1 cellular context compared by ENCODE assay signal in the genomic region with DNA sequence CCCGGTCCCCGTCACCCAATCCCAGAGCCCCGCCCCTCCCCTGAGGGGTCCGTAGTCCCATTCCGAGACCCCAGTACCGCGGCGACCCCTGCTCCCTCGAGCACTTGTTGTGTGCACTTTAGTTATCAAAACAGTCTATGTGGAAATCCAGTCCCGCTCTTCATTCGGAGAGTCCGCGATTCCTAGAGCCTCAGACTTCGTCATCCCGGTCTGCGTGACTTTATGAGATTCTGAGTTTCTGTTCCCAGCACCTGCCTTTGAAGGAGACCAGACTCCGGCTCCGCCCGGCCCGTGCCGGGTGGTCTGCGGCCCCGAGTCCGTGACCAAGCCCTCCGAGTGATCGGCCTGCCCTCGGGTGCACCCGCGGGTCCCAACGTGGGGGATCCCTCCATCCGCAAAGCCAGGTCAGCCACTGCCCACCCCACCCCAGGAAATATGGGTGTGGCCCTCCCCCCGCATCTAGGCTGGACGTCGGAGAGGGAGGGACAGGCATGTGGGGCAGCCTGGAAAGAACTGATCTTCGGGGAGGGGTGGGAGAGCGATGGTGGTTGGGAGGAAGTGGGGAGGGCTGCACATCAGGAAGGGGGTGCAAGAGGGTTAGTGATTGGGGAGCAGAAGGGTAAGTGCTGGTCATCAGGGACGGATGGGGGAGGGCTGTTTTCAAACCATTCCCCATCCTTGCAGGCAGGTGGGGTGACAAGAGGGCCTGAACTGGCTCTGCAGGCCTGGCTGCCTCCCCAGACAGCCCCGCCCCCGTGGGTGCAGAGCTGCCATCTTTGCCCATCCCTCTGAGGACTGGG.
TF ChIP-seq lines count a peak whose summit lies in the region.

No MANE protein-coding gene starts in this region.

TF ChIP-seq in GM12878, 131 proteins besides CTCF, POLR2A, EP300 and RAD21 (continued from another document):
- TF ChIP-seq NFIC (IDR thresholded peaks at IDR 0.05; ENCODE audit: low read depth, low read length), result no peak
- peak in 1 of 2 experiments; percentile 32; a peak in 1 of 3 replicates for TF ChIP-seq EGR1 (IDR thresholded peaks at IDR 0.05; ENCODE audit: borderline replicate concordance in 1 of 2, low read depth in 2 of 2, low read length in 2 of 2)
- TF ChIP-seq, protein P1, sequence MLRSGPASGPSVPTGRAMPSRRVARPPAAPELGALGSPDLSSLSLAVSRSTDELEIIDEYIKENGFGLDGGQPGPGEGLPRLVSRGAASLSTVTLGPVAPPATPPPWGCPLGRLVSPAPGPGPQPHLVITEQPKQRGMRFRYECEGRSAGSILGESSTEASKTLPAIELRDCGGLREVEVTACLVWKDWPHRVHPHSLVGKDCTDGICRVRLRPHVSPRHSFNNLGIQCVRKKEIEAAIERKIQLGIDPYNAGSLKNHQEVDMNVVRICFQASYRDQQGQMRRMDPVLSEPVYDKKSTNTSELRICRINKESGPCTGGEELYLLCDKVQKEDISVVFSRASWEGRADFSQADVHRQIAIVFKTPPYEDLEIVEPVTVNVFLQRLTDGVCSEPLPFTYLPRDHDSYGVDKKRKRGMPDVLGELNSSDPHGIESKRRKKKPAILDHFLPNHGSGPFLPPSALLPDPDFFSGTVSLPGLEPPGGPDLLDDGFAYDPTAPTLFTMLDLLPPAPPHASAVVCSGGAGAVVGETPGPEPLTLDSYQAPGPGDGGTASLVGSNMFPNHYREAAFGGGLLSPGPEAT (IDR thresholded peaks at IDR 0.05; ENCODE audit: low read depth), result no peak
- TF ChIP-seq, protein P2, sequence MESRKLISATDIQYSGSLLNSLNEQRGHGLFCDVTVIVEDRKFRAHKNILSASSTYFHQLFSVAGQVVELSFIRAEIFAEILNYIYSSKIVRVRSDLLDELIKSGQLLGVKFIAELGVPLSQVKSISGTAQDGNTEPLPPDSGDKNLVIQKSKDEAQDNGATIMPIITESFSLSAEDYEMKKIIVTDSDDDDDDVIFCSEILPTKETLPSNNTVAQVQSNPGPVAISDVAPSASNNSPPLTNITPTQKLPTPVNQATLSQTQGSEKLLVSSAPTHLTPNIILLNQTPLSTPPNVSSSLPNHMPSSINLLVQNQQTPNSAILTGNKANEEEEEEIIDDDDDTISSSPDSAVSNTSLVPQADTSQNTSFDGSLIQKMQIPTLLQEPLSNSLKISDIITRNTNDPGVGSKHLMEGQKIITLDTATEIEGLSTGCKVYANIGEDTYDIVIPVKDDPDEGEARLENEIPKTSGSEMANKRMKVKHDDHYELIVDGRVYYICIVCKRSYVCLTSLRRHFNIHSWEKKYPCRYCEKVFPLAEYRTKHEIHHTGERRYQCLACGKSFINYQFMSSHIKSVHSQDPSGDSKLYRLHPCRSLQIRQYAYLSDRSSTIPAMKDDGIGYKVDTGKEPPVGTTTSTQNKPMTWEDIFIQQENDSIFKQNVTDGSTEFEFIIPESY (IDR thresholded peaks at IDR 0.05), result no peak
- TF ChIP-seq POLR2AphosphoS5 (IDR thresholded peaks at IDR 0.05; ENCODE audit: low read length), result no peak
- no peak for TF ChIP-seq RBBP5 (conservative IDR thresholded peaks at IDR 0.05)
- TF ChIP-seq, protein P3, sequence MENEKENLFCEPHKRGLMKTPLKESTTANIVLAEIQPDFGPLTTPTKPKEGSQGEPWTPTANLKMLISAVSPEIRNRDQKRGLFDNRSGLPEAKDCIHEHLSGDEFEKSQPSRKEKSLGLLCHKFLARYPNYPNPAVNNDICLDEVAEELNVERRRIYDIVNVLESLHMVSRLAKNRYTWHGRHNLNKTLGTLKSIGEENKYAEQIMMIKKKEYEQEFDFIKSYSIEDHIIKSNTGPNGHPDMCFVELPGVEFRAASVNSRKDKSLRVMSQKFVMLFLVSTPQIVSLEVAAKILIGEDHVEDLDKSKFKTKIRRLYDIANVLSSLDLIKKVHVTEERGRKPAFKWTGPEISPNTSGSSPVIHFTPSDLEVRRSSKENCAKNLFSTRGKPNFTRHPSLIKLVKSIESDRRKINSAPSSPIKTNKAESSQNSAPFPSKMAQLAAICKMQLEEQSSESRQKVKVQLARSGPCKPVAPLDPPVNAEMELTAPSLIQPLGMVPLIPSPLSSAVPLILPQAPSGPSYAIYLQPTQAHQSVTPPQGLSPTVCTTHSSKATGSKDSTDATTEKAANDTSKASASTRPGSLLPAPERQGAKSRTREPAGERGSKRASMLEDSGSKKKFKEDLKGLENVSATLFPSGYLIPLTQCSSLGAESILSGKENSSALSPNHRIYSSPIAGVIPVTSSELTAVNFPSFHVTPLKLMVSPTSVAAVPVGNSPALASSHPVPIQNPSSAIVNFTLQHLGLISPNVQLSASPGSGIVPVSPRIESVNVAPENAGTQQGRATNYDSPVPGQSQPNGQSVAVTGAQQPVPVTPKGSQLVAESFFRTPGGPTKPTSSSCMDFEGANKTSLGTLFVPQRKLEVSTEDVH (IDR thresholded peaks at IDR 0.05; ENCODE audit: low read depth, partially characterized antibody), result no peak
- no peak for TF ChIP-seq IRF4 (IDR thresholded peaks at IDR 0.05; ENCODE audit: low read depth, low read length)
- TF ChIP-seq, protein P4, sequence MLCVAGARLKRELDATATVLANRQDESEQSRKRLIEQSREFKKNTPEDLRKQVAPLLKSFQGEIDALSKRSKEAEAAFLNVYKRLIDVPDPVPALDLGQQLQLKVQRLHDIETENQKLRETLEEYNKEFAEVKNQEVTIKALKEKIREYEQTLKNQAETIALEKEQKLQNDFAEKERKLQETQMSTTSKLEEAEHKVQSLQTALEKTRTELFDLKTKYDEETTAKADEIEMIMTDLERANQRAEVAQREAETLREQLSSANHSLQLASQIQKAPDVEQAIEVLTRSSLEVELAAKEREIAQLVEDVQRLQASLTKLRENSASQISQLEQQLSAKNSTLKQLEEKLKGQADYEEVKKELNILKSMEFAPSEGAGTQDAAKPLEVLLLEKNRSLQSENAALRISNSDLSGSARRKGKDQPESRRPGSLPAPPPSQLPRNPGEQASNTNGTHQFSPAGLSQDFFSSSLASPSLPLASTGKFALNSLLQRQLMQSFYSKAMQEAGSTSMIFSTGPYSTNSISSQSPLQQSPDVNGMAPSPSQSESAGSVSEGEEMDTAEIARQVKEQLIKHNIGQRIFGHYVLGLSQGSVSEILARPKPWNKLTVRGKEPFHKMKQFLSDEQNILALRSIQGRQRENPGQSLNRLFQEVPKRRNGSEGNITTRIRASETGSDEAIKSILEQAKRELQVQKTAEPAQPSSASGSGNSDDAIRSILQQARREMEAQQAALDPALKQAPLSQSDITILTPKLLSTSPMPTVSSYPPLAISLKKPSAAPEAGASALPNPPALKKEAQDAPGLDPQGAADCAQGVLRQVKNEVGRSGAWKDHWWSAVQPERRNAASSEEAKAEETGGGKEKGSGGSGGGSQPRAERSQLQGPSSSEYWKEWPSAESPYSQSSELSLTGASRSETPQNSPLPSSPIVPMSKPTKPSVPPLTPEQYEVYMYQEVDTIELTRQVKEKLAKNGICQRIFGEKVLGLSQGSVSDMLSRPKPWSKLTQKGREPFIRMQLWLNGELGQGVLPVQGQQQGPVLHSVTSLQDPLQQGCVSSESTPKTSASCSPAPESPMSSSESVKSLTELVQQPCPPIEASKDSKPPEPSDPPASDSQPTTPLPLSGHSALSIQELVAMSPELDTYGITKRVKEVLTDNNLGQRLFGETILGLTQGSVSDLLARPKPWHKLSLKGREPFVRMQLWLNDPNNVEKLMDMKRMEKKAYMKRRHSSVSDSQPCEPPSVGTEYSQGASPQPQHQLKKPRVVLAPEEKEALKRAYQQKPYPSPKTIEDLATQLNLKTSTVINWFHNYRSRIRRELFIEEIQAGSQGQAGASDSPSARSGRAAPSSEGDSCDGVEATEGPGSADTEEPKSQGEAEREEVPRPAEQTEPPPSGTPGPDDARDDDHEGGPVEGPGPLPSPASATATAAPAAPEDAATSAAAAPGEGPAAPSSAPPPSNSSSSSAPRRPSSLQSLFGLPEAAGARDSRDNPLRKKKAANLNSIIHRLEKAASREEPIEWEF (IDR thresholded peaks at IDR 0.05; ENCODE audit: insufficient replicate concordance, low read depth, low read length), result no peak
